31 cellular contexts compared by ENCODE assay signal in the genomic region with DNA sequence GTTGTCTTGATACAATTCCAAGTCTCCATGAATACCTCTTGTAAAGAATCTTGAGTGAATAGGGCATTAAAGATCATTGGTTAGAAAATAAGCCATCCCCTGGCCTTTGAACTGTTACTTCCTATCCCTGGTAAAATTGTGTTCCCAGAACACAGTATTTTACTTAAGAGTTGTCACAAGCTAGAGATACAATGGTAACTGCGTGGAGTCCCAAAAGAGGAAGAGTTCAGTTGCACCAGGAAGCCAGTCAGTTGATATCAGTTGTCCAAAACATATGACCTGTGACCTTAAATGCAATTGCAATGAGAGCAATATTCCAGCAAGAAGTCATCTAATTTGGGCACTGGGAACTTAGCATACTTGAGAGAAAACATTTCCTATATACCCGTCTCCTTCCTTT.
"Had no signal": no experiment of that assay in that cellular context is flagged by ENCODE, and none has a peak within 500 bp of the region (broad histone marks: within the 10 kb centered on the region; RNA-seq: fewer than 3 reads in every experiment).

No MANE protein-coding gene starts in this region.

- H3K27ac ChIP-seq: left lung, pancreas, prostate gland, skin epidermis, stomach, testis, thyroid gland, transverse colon, upper lobe of left lung, vagina had no signal

- H3K36me3 ChIP-seq: left lung, pancreas, prostate gland, stomach, thyroid gland, transverse colon, upper lobe of left lung, vagina had no signal

- H3K4me3 Mint-ChIP-seq: immature natural killer cell; naive thymus-derived CD4-positive, alpha-beta T cell; natural killer cell treated with Interleukin-12 subunit alpha and Interleukin-12 subunit beta and Interleukin-15 and Interleukin-18, amount 100 ng/mL, for 72 hours; stimulated activated naive B cell treated with anti-CD40 and anti-IgM and Interleukin-4, amounts not matched to agents 10 μg/mL and 1 μg/mL and 100 μg/mL, for 72 hours had no signal

- H3K4me3 ChIP-seq: left lung, lung, mucosa of descending colon, pancreas, prostate gland, skin epidermis, stomach, testis, thyroid gland, transverse colon, upper lobe of left lung, vagina had no signal

- H3K4me1 Mint-ChIP-seq: immature natural killer cell; naive thymus-derived CD4-positive, alpha-beta T cell; stimulated activated naive B cell treated with anti-CD40 and anti-IgM and Interleukin-4, amounts not matched to agents 10 μg/mL and 1 μg/mL and 100 μg/mL, for 72 hours had no signal

- DNase-seq: immature natural killer cell; kidney; left colon; left lung; mesendoderm; midbrain; mucosa of descending colon; naive thymus-derived CD4-positive, alpha-beta T cell; nucleus accumbens; pancreas; posterior cingulate gyrus; retina; right cardiac atrium; stimulated activated CD4-positive, alpha-beta T cell treated with anti-CD3 and anti-CD28 coated beads, Interleukin-12 subunit alpha, Interleukin-12 subunit beta, amount 100 ng/mL, for 4 hours; stimulated activated CD4-positive, alpha-beta T cell treated with anti-CD3 and anti-CD28 coated beads, Interleukin-15, amount 100 ng/mL, for 24 hours; stimulated activated CD4-positive, alpha-beta T cell treated with anti-CD3 and anti-CD28 coated beads, Interleukin-2, amount 100 ng/mL, for 24 hours; stimulated activated CD4-positive, alpha-beta T cell treated with anti-CD3 and anti-CD28 coated beads, Interleukin-4, amount 100 ng/mL, for 1 hour; stimulated activated naive B cell treated with anti-CD40 and anti-IgM and Interleukin-4, amounts not matched to agents 10 μg/mL and 1 μg/mL and 100 μg/mL, for 72 hours; stimulated activated naive CD8-positive, alpha-beta T cell treated with anti-CD3 and anti-CD28 coated beads, Interleukin-15, Interleukin-2, amounts not matched to agents 100 U/mL and 50 U/mL, for 24 hours; stomach; testis; thyroid gland; transverse colon; upper lobe of left lung had no signal

- ATAC-seq: left colon; left lung; mucosa of descending colon; naive thymus-derived CD4-positive, alpha-beta T cell; natural killer cell treated with Interleukin-12 subunit alpha and Interleukin-12 subunit beta and Interleukin-15 and Interleukin-18, amount 100 ng/mL, for 72 hours; pancreas; right cardiac atrium; sciatic nerve; stimulated activated naive B cell treated with anti-CD40 and anti-IgM and Interleukin-4, amounts not matched to agents 10 μg/mL and 1 μg/mL and 100 μg/mL, for 72 hours; stimulated activated naive CD8-positive, alpha-beta T cell treated with anti-CD3 and anti-CD28 coated beads, Interleukin-15, Interleukin-2, amounts not matched to agents 100 U/mL and 50 U/mL, for 24 hours had no signal

- H3K9me3 ChIP-seq: left lung, mucosa of descending colon, pancreas, prostate gland, stomach, testis, thyroid gland, transverse colon, upper lobe of left lung, vagina had no signal

- H3K27me3 ChIP-seq: left lung, pancreas, stomach, testis, thyroid gland, transverse colon, upper lobe of left lung, vagina had no signal

- H3K27ac Mint-ChIP-seq: immature natural killer cell; naive thymus-derived CD4-positive, alpha-beta T cell; natural killer cell treated with Interleukin-12 subunit alpha and Interleukin-12 subunit beta and Interleukin-15 and Interleukin-18, amount 100 ng/mL, for 72 hours; stimulated activated naive B cell treated with anti-CD40 and anti-IgM and Interleukin-4, amounts not matched to agents 10 μg/mL and 1 μg/mL and 100 μg/mL, for 72 hours had no signal

- H3K4me1 ChIP-seq: left lung, pancreas, prostate gland, stomach, testis, thyroid gland, transverse colon, upper lobe of left lung, vagina had no signal

- H3K36me3 Mint-ChIP-seq: immature natural killer cell; naive thymus-derived CD4-positive, alpha-beta T cell; natural killer cell treated with Interleukin-12 subunit alpha and Interleukin-12 subunit beta and Interleukin-15 and Interleukin-18, amount 100 ng/mL, for 72 hours; stimulated activated naive B cell treated with anti-CD40 and anti-IgM and Interleukin-4, amounts not matched to agents 10 μg/mL and 1 μg/mL and 100 μg/mL, for 72 hours had no signal

- H3K9me3 Mint-ChIP-seq: immature natural killer cell; naive thymus-derived CD4-positive, alpha-beta T cell; natural killer cell treated with Interleukin-12 subunit alpha and Interleukin-12 subunit beta and Interleukin-15 and Interleukin-18, amount 100 ng/mL, for 72 hours; stimulated activated naive B cell treated with anti-CD40 and anti-IgM and Interleukin-4, amounts not matched to agents 10 μg/mL and 1 μg/mL and 100 μg/mL, for 72 hours had no signal

- FAIRE-seq: islet of Langerhans, kidney, pancreas had no signal
